In the genomic region with DNA sequence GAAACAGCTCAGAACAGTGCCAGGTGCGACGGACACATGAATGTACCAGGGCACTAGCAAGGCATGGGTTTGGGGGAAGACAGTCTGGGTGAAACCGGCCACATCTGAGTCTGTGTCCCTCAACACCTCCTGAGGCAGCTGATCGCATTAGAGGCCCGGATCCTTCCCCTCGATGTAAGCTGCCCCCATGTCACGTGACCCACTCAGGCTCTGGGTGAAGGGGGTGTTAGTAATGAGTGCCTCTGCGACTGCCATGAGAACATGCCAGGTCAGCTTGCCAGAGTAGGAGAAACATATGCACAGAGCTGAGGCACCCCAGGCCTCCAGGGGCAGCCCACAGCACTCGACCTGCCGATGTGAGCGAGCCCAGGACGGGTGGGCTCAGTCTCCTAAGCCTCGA, we compare ENCODE assay signal across 16 cellular contexts. TPM values are rescaled to one million over a fixed set of nuclear protein-coding genes. Genes with fewer than 3 reads are reported as not detected.
A peak's percentile ranks its signal among the peaks of the same experiment; 100 is the strongest.
DNase-seq lines count a peak whose midpoint lies in the region; ATAC-seq, FAIRE-seq and TF ChIP-seq lines count a peak whose summit lies in the region.
"Had no signal": no experiment of that assay in that cellular context is flagged by ENCODE, and none has a peak within 500 bp of the region (broad histone marks: within the 10 kb centered on the region; RNA-seq: fewer than 3 reads in every experiment).

No MANE protein-coding gene starts in this region.

- H3K4me1 ChIP-seq in Loucy (ENCODE audit: insufficient read depth, low read length, poor library complexity, severe bottlenecking) = peaks cover 85% of the 10 kb centered on the region
- H3K4me1 ChIP-seq in Caco-2 = no peaks in the 10 kb centered on the region

- peak in 1 of 2 donors; percentile 3 for ATAC-seq in natural killer cell treated with Interleukin-12 subunit alpha and Interleukin-12 subunit beta and Interleukin-15 and Interleukin-18, amount 100 ng/mL, for 72 hours
- no peak for ATAC-seq in natural killer cell

- H3K27me3 Mint-ChIP-seq in natural killer cell treated with Interleukin-12 subunit alpha and Interleukin-12 subunit beta and Interleukin-15 and Interleukin-18, amount 100 ng/mL, for 72 hours = peaks cover 0 to 13% of the 10 kb centered on the region in 2 donors
- H3K27me3 Mint-ChIP-seq in natural killer cell (ENCODE audit: low read depth in 2 of 2) (peaks cover 15 to 20% of the 10 kb centered on the region in 2 donors), Caco-2 (ENCODE audit: insufficient read depth, unreplicated experiment) (peaks cover 20% of the 10 kb centered on the region)

- no peak for FAIRE-seq in frontal cortex (lab: Jason Lieb, UNC)
- FAIRE-seq: A204.1, GM12891 had no signal

- CTCF ChIA-PET in Caco-2 (lab: Charles Lee) = no interaction called here

- no peak overlapping the region for H2AFZ ChIP-seq in Loucy (ENCODE audit: low read length)
- H2AFZ ChIP-seq: GM23248 had no signal

- POLR2A ChIA-PET in Caco-2 (lab: Charles Lee) = no interaction called here

- no peak overlapping the region for H3K27ac Mint-ChIP-seq in natural killer cell treated with Interleukin-12 subunit alpha and Interleukin-12 subunit beta and Interleukin-15 and Interleukin-18, amount 100 ng/mL, for 72 hours
- H3K27ac Mint-ChIP-seq in natural killer cell (no peak overlapping the region), Caco-2 (ENCODE audit: unreplicated experiment) (no peak overlapping the region)
- H3K27ac Mint-ChIP-seq: B cell, H9 had no signal

- DNase-seq in natural killer cell treated with Interleukin-12 subunit alpha and Interleukin-12 subunit beta and Interleukin-15 and Interleukin-18, amount 100 ng/mL, for 72 hours (ENCODE audit: low spot score) = peak; percentile 28
- DNase-seq in natural killer cell (no peak), ecto neural progenitor cell (ENCODE audit: low spot score) (peak; percentile 42), Caco-2 (no peak), NCI-H128 (lab: John Stamatoyannopoulos, UW; ENCODE audit: unreplicated experiment) (no peak), frontal cortex (ENCODE audit: low spot score in 2 of 2) (no peak)
- DNase-seq: CD8-positive, alpha-beta memory T cell; DMS 273 treated with DMSO at 0.1 percent for 48 hours; GM23248; H9 had no signal

- H3F3A ChIP-seq in Loucy (ENCODE audit: low read depth) = no peaks in the 10 kb centered on the region; the same call in 1 of the 2 replicates

- no peak for TF ChIP-seq CTCF in natural killer cell (IDR thresholded peaks at IDR 0.05)
- TF ChIP-seq CTCF in Loucy (conservative IDR thresholded peaks at IDR 0.05; ENCODE audit: low read length) = no peak
- no peak for TF ChIP-seq CTCF in Caco-2 (IDR thresholded peaks at IDR 0.05; ENCODE audit: insufficient read depth in 1 of 2, low read depth in 1 of 2, low read length in 1 of 2, severe bottlenecking in 1 of 2, unreplicated experiment in 1 of 2)

- no peaks in the 10 kb centered on the region for H3K36me3 ChIP-seq in Loucy (ENCODE audit: insufficient read depth, low read length)
- no peaks in the 10 kb centered on the region for H3K36me3 ChIP-seq in Caco-2 (ENCODE audit: control insufficient read depth, insufficient read depth, low read length)

- H3K9me3 Mint-ChIP-seq in natural killer cell treated with Interleukin-12 subunit alpha and Interleukin-12 subunit beta and Interleukin-15 and Interleukin-18, amount 100 ng/mL, for 72 hours = peaks cover 4% of the 10 kb centered on the region
- H3K9me3 Mint-ChIP-seq in natural killer cell (peaks cover 0 to 4% of the 10 kb centered on the region in 2 donors), Caco-2 (ENCODE audit: unreplicated experiment) (peaks cover 14% of the 10 kb centered on the region)

- peaks cover 62% of the 10 kb centered on the region for H3K79me2 ChIP-seq in Loucy (ENCODE audit: insufficient read depth, low read length)

- no peaks in the 10 kb centered on the region for H4K20me1 ChIP-seq in Loucy (ENCODE audit: insufficient read depth, low read length, poor library complexity, severe bottlenecking)

- H3K4me2 ChIP-seq in Loucy (ENCODE audit: low read depth, low read length, poor library complexity, severe bottlenecking) = peak overlapping the region; percentile 71

- H3K27me3 ChIP-seq in Loucy (ENCODE audit: insufficient read depth, low read length, poor library complexity, severe bottlenecking) = no peaks in the 10 kb centered on the region
- H3K27me3 ChIP-seq in Caco-2 (replicated peaks; ENCODE audit: control insufficient read depth, insufficient read depth, low read length) = no peaks in the 10 kb centered on the region; the same call in 1 of the 2 replicates

- BruUV-seq in Caco-2 (replicated peaks; lab: Mats Ljungman, UMichigan) = no TSS peak

- no peak overlapping the region for H3K4me3 Mint-ChIP-seq in natural killer cell treated with Interleukin-12 subunit alpha and Interleukin-12 subunit beta and Interleukin-15 and Interleukin-18, amount 100 ng/mL, for 72 hours
- H3K4me3 Mint-ChIP-seq in natural killer cell (no peak overlapping the region), Caco-2 (ENCODE audit: unreplicated experiment) (no peak overlapping the region)
- H3K4me3 Mint-ChIP-seq: B cell, H9 had no signal

- H3K36me3 Mint-ChIP-seq in natural killer cell treated with Interleukin-12 subunit alpha and Interleukin-12 subunit beta and Interleukin-15 and Interleukin-18, amount 100 ng/mL, for 72 hours = no peaks in the 10 kb centered on the region
- H3K36me3 Mint-ChIP-seq in natural killer cell = peaks cover 11% of the 10 kb centered on the region
- no peaks in the 10 kb centered on the region for H3K36me3 Mint-ChIP-seq in Caco-2 (ENCODE audit: insufficient read depth, unreplicated experiment)
- H3K36me3 Mint-ChIP-seq: CD8-positive, alpha-beta memory T cell had no signal

- peak overlapping the region; percentile 60 for H3K9ac ChIP-seq in Loucy (ENCODE audit: low read depth, low read length, poor library complexity, severe bottlenecking)
- H3K9ac ChIP-seq: GM23248 had no signal

- intact Hi-C loops in natural killer cell (cut with micrococcal nuclease) (no loop called here), Caco-2 (cut with micrococcal nuclease; ENCODE audit: unreplicated experiment) (no loop called here)

- peaks cover 13% of the 10 kb centered on the region for H3K9me3 ChIP-seq in Loucy (ENCODE audit: insufficient read depth, low read depth, low read length)
- H3K9me3 ChIP-seq in Caco-2 = no peaks in the 10 kb centered on the region

- no peaks in the 10 kb centered on the region for H3K9me2 ChIP-seq in Loucy (replicated peaks; ENCODE audit: low read depth, low read length)

- H3K4me1 Mint-ChIP-seq in natural killer cell treated with Interleukin-12 subunit alpha and Interleukin-12 subunit beta and Interleukin-15 and Interleukin-18, amount 100 ng/mL, for 72 hours (ENCODE audit: low read depth in 2 of 2) = peaks cover 0 to 4% of the 10 kb centered on the region in 2 donors
- H3K4me1 Mint-ChIP-seq in natural killer cell = peaks cover 7 to 8% of the 10 kb centered on the region in 2 donors
- H3K4me1 Mint-ChIP-seq in Caco-2 (ENCODE audit: low read depth, unreplicated experiment) = no peaks in the 10 kb centered on the region
- H3K4me1 Mint-ChIP-seq: B cell had no signal

- H3K4me3 ChIP-seq in Loucy (ENCODE audit: low read length, poor library complexity, severe bottlenecking) (peak overlapping the region; percentile 72), Caco-2 (ENCODE audit: low read depth, low read length) (no peak overlapping the region)
- H3K4me3 ChIP-seq: GM23248 had no signal

RNA-seq across cellular contexts. Expression of a gene that starts 29.7 kb away (rescaled TPM):
- total RNA-seq in natural killer cell treated with Interleukin-12 subunit alpha and Interleukin-12 subunit beta and Interleukin-15 and Interleukin-18, amount 100 ng/mL, for 72 hours = not detected
- not detected for total RNA-seq in natural killer cell
- total RNA-seq in Caco-2 (2022) = not detected in 2 replicates
- total RNA-seq in frontal cortex = not detected
- total RNA-seq: B cell; CD8-positive, alpha-beta memory T cell; G401; GM23248; H9; HT1080 had no signal

Comparison
In these comparisons a context has a peak if more than half of its experiments do, and no peak if none do; other contexts are left out.
1. DNase-seq: peak in natural killer cell treated with Interleukin-12 subunit alpha and Interleukin-12 subunit beta and Interleukin-15 and Interleukin-18, amount 100 ng/mL, for 72 hours (single experiment) and ecto neural progenitor cell (single experiment); none in natural killer cell (single experiment), Caco-2 (0 of 2), NCI-H128 (single experiment) and frontal cortex (0 of 2).